Comparison of ENCODE assay signal across 8 cellular contexts in genomic region chr3:52238761-52239701, GRCh38. TPM values are rescaled to one million over a fixed set of nuclear protein-coding genes. Genes with fewer than 3 reads are reported as not detected.
DNase-seq lines count a peak whose midpoint lies in the region; ATAC-seq and TF ChIP-seq lines count a peak whose summit lies in the region.

Gene TWF2, minus strand, starts transcription at chr3:52239158. Its CDS starts 142 bp downstream, at chr3:52239016.

- H3K27ac ChIP-seq in CD8-positive, alpha-beta T cell (ENCODE audit: low read depth, low read length): peak within 1 kb of the TSS; percentile 95
- H3K27ac ChIP-seq in Panc1 (ENCODE audit: low read length): peak within 1 kb of the TSS; percentile 83
- H3K27ac ChIP-seq in fibroblast of lung (ENCODE audit: insufficient read depth, low read length): peak within 1 kb of the TSS; percentile 83

- peaks cover 77% of the 10 kb centered on the region for H3K4me1 ChIP-seq in CD8-positive, alpha-beta T cell (ENCODE audit: insufficient read depth, low read length)
- H3K4me1 ChIP-seq in Panc1 (ENCODE audit: control insufficient read depth, insufficient read depth, low read length) (peaks cover 25% of the 10 kb centered on the region), fibroblast of lung (ENCODE audit: control insufficient read depth, extremely low read depth, insufficient read depth, low read length) (peaks cover 27% of the 10 kb centered on the region)

- intact Hi-C loops in CD8-positive, alpha-beta T cell (cut with DNase I, micrococcal nuclease): loop anchor here (1.0 to 10.0 kb wide), 8 partner anchors 14 to 184 kb away; partner anchors contain the start of genes WDR82 (in 2 of the 2), DNAH1 (in 1 of the 2), DUSP7 (in 1 of the 2) and GLYCTK (in 1 of the 2)
- intact Hi-C loops in Panc1 (cut with micrococcal nuclease; ENCODE audit: unreplicated experiment): loop anchor here (10.0 kb wide), 1 partner anchor 96 kb away; no protein-coding TSS in a partner anchor
- intact Hi-C loops in activated T-helper 1 cell treated with anti-CD3 and anti-CD28 coated beads, Interleukin-12 subunit alpha, Interleukin-12 subunit beta, Interleukin-2, Interleukin-4 antibody, amounts not matched to agents 30 ng/mL and 10 ng/mL and 1 ng/mL, durations not matched to agents 14 hours and 24 hours and 36 hours (cut with micrococcal nuclease): loop anchor here (1.0 kb wide), 5 partner anchors 14 to 182 kb away; partner anchors contain the start of gene ALAS1

- H3K9me3 ChIP-seq in CD8-positive, alpha-beta T cell (ENCODE audit: low read length): no peaks in the 10 kb centered on the region
- H3K9me3 ChIP-seq in Panc1 (ENCODE audit: control insufficient read depth, insufficient read depth, low read depth, low read length): no peaks in the 10 kb centered on the region
- no peaks in the 10 kb centered on the region for H3K9me3 ChIP-seq in fibroblast of lung (ENCODE audit: control insufficient read depth, insufficient read depth, low read depth, low read length)

- H3K4me1 Mint-ChIP-seq in CD8-positive, alpha-beta T cell (ENCODE audit: low read depth): peaks cover 76% of the 10 kb centered on the region
- H3K4me1 Mint-ChIP-seq in activated T-helper 1 cell treated with anti-CD3 and anti-CD28 coated beads, Interleukin-12 subunit alpha, Interleukin-12 subunit beta, Interleukin-2, Interleukin-4 antibody, amounts not matched to agents 30 ng/mL and 10 ng/mL and 1 ng/mL, durations not matched to agents 14 hours and 24 hours and 36 hours (ENCODE audit: low read depth): peaks cover 75% of the 10 kb centered on the region
- H3K4me1 Mint-ChIP-seq in naive thymus-derived CD8-positive, alpha-beta T cell: peaks cover 33 to 89% (median 84%) of the 10 kb centered on the region in 4 donors

- no peaks in the 10 kb centered on the region for H3K27me3 ChIP-seq in CD8-positive, alpha-beta T cell (ENCODE audit: insufficient read depth, low read length)
- H3K27me3 ChIP-seq in Panc1 (ENCODE audit: control insufficient read depth, insufficient read depth, low read length): no peaks in the 10 kb centered on the region
- H3K27me3 ChIP-seq in fibroblast of lung (ENCODE audit: control insufficient read depth, insufficient read depth, low read length): no peaks in the 10 kb centered on the region

- POLR2A ChIA-PET in CD8-positive, alpha-beta T cell (lab: Charles Lee): interaction anchor here (0.8 to 28.6 kb wide), 9 partner anchors 8 to 43 kb away, joined by 3 to 685 read pairs (median 5); partner anchors contain the start of genes GLYCTK, PPM1M, TLR9 and WDR82
- POLR2A ChIA-PET in Panc1 (lab: Charles Lee): interaction anchor here (0.7 kb wide), 1 partner anchor 113 kb away, joined by 9 read pairs; no protein-coding TSS in a partner anchor
- POLR2A ChIA-PET in naive thymus-derived CD8-positive, alpha-beta T cell (lab: Charles Lee): interaction anchor here (0.6 to 58.8 kb wide), 10 partner anchors 2 to 206 kb away, joined by 3 to 1841 read pairs (median 3); partner anchors contain the start of genes DUSP7, GLYCTK, PPM1M and TLR9

- H3K27ac Mint-ChIP-seq in CD8-positive, alpha-beta T cell: peak within 1 kb of the TSS; percentile 98
- H3K27ac Mint-ChIP-seq in activated T-helper 1 cell treated with anti-CD3 and anti-CD28 coated beads, Interleukin-12 subunit alpha, Interleukin-12 subunit beta, Interleukin-2, Interleukin-4 antibody, amounts not matched to agents 30 ng/mL and 10 ng/mL and 1 ng/mL, durations not matched to agents 14 hours and 24 hours and 36 hours: peak within 1 kb of the TSS; percentile 98
- H3K27ac Mint-ChIP-seq in naive thymus-derived CD8-positive, alpha-beta T cell: peak within 1 kb of the TSS; percentile 93 to 98 (median 95)

- H3K36me3 Mint-ChIP-seq in CD8-positive, alpha-beta T cell: peaks cover 34% of the 10 kb centered on the region
- peaks cover 15% of the 10 kb centered on the region for H3K36me3 Mint-ChIP-seq in activated T-helper 1 cell treated with anti-CD3 and anti-CD28 coated beads, Interleukin-12 subunit alpha, Interleukin-12 subunit beta, Interleukin-2, Interleukin-4 antibody, amounts not matched to agents 30 ng/mL and 10 ng/mL and 1 ng/mL, durations not matched to agents 14 hours and 24 hours and 36 hours (ENCODE audit: low read depth)
- H3K36me3 Mint-ChIP-seq in naive thymus-derived CD8-positive, alpha-beta T cell: peaks cover 0 to 16% (median 0%) of the 10 kb centered on the region in 3 donors

- peaks cover 23% of the 10 kb centered on the region for H3K79me2 ChIP-seq in fibroblast of lung (ENCODE audit: control insufficient read depth, insufficient read depth, low read length)

- CTCF ChIA-PET in CD8-positive, alpha-beta T cell (lab: Charles Lee): interaction anchor here (0.9 to 29.3 kb wide), 7 partner anchors 10 to 100 kb away, joined by 3 to 622 read pairs (median 34); partner anchors contain the start of genes GLYCTK and WDR82
- CTCF ChIA-PET in Panc1 (lab: Charles Lee): no interaction called here

- DNase-seq in CD8-positive, alpha-beta T cell: peak; percentile 67 to 95 (median 85)
- DNase-seq in Panc1 (ENCODE audit: low read depth, low spot score): no peak
- DNase-seq in activated T-helper 1 cell treated with anti-CD3 and anti-CD28 coated beads, Interleukin-12 subunit alpha, Interleukin-12 subunit beta, Interleukin-2, Interleukin-4 antibody, amounts not matched to agents 30 ng/mL and 10 ng/mL and 1 ng/mL, durations not matched to agents 14 hours and 24 hours and 36 hours (ENCODE audit: low spot score): peak; percentile 87
- DNase-seq in fibroblast of lung (ENCODE audit: low read depth in 2 of 2): peak; percentile 73 to 74
- DNase-seq in naive thymus-derived CD8-positive, alpha-beta T cell: peak; percentile 81 to 95 (median 92)
- DNase-seq in stimulated activated naive CD4-positive, alpha-beta T cell (lab: John Stamatoyannopoulos, UW): peak; percentile 79 to 90 (median 84)

- H3K27me3 Mint-ChIP-seq in CD8-positive, alpha-beta T cell (ENCODE audit: low read depth): no peaks in the 10 kb centered on the region
- H3K27me3 Mint-ChIP-seq in activated T-helper 1 cell treated with anti-CD3 and anti-CD28 coated beads, Interleukin-12 subunit alpha, Interleukin-12 subunit beta, Interleukin-2, Interleukin-4 antibody, amounts not matched to agents 30 ng/mL and 10 ng/mL and 1 ng/mL, durations not matched to agents 14 hours and 24 hours and 36 hours (ENCODE audit: insufficient read depth): no peaks in the 10 kb centered on the region
- H3K27me3 Mint-ChIP-seq in naive thymus-derived CD8-positive, alpha-beta T cell: no peaks in the 10 kb centered on the region

- TSS peak; percentile 90 for BruUV-seq in Panc1 (replicated peaks; lab: Mats Ljungman, UMichigan)

- no peaks in the 10 kb centered on the region for H4K20me1 ChIP-seq in fibroblast of lung (ENCODE audit: control insufficient read depth, extremely low read depth, insufficient read depth, low read length)

- ATAC-seq in CD8-positive, alpha-beta T cell: peak; percentile 83
- ATAC-seq in GM19395 (IDR thresholded peaks at IDR 0.05; ENCODE audit: unreplicated experiment): peak; percentile 75
- peak; percentile 46 for ATAC-seq in HG03565 (IDR thresholded peaks at IDR 0.05; ENCODE audit: unreplicated experiment)
- ATAC-seq in Panc1: peak; percentile 88
- ATAC-seq in naive thymus-derived CD8-positive, alpha-beta T cell: peak; percentile 79 to 83

- peak; percentile 58 for TF ChIP-seq CTCF in CD8-positive, alpha-beta T cell (IDR thresholded peaks at IDR 0.05)
- no peak for TF ChIP-seq CTCF in Panc1 (IDR thresholded peaks at IDR 0.05)
- TF ChIP-seq CTCF in fibroblast of lung (conservative IDR thresholded peaks at IDR 0.05 in 1 of 2, IDR thresholded peaks at IDR 0.05 in 1 of 2; ENCODE audit: low read depth in 1 of 2, low read length in 2 of 2): peak; percentile 34 to 40

- peak within 1 kb of the TSS; percentile 80 for H2AFZ ChIP-seq in fibroblast of lung (ENCODE audit: low read length)

- H3K4me2 ChIP-seq in fibroblast of lung (ENCODE audit: extremely low read depth, insufficient read depth, low read length): peak within 1 kb of the TSS; percentile 84

- H3K36me3 ChIP-seq in CD8-positive, alpha-beta T cell (ENCODE audit: insufficient read depth, low read length): peaks cover 7% of the 10 kb centered on the region
- H3K36me3 ChIP-seq in Panc1 (ENCODE audit: control insufficient read depth, insufficient read depth, low read length) (peaks cover 7% of the 10 kb centered on the region; the same call in 1 of the 2 replicates), fibroblast of lung (ENCODE audit: control insufficient read depth, insufficient read depth, low read length) (peaks cover 2% of the 10 kb centered on the region)

- H3K9ac ChIP-seq in fibroblast of lung (ENCODE audit: insufficient read depth, low read length): peak within 1 kb of the TSS; percentile 83

- peak within 1 kb of the TSS; percentile 98 for H3K4me3 Mint-ChIP-seq in CD8-positive, alpha-beta T cell
- H3K4me3 Mint-ChIP-seq in activated T-helper 1 cell treated with anti-CD3 and anti-CD28 coated beads, Interleukin-12 subunit alpha, Interleukin-12 subunit beta, Interleukin-2, Interleukin-4 antibody, amounts not matched to agents 30 ng/mL and 10 ng/mL and 1 ng/mL, durations not matched to agents 14 hours and 24 hours and 36 hours: peak within 1 kb of the TSS; percentile 95
- peak within 1 kb of the TSS; percentile 88 to 99 (median 96) for H3K4me3 Mint-ChIP-seq in naive thymus-derived CD8-positive, alpha-beta T cell

- peak within 1 kb of the TSS; percentile 79 for H3K4me3 ChIP-seq in CD8-positive, alpha-beta T cell (ENCODE audit: low read depth, low read length)
- peak within 1 kb of the TSS; percentile 80 to 86 for H3K4me3 ChIP-seq in Panc1 (ENCODE audit: low read depth in 2 of 2, low read length in 2 of 2)
- H3K4me3 ChIP-seq in fibroblast of lung (replicated peaks in 1 of 4; ENCODE audit: control extremely low read depth in 1 of 4, insufficient read depth in 1 of 4, low read depth in 3 of 4, low read length in 4 of 4): peak within 1 kb of the TSS; percentile 81 to 98 (median 86)

- in situ Hi-C loops in Panc1 (cut with HindIII; ENCODE audit: low pct_unique_long_range_greater_than_20kb, low sequenced_read_pairs): no loop called here

- no peaks in the 10 kb centered on the region for H3K9me3 Mint-ChIP-seq in CD8-positive, alpha-beta T cell
- peaks cover 3% of the 10 kb centered on the region for H3K9me3 Mint-ChIP-seq in activated T-helper 1 cell treated with anti-CD3 and anti-CD28 coated beads, Interleukin-12 subunit alpha, Interleukin-12 subunit beta, Interleukin-2, Interleukin-4 antibody, amounts not matched to agents 30 ng/mL and 10 ng/mL and 1 ng/mL, durations not matched to agents 14 hours and 24 hours and 36 hours
- no peaks in the 10 kb centered on the region for H3K9me3 Mint-ChIP-seq in naive thymus-derived CD8-positive, alpha-beta T cell

RNA-seq across cellular contexts. Expression of gene TWF2, which starts in this region (rescaled TPM):
- total RNA-seq in CD8-positive, alpha-beta T cell: 10 to 100 TPM; 31.1 to 31.2 TPM
- total RNA-seq in Panc1 (2021; ENCODE audit: unreplicated experiment) (51.9 TPM), fibroblast of lung (69.9 and 76.3 TPM in 2 replicates)
- 105 TPM for polyA plus RNA-seq in Panc1 (2012; ENCODE audit: insufficient read length)
- total RNA-seq in activated T-helper 1 cell treated with anti-CD3 and anti-CD28 coated beads, Interleukin-12 subunit alpha, Interleukin-12 subunit beta, Interleukin-2, Interleukin-4 antibody, amounts not matched to agents 30 ng/mL and 10 ng/mL and 1 ng/mL, durations not matched to agents 14 hours and 24 hours and 36 hours: 94.3 and 98.6 TPM in 2 replicates
- polyA plus RNA-seq in fibroblast of lung: 67.2 and 69.8 TPM in 2 replicates
- 74.4 and 84.0 TPM in 2 replicates for polyA plus RNA-seq in fibroblast of lung (2012)
- 115 and 159 TPM in 2 replicates for polyA minus RNA-seq in fibroblast of lung (ENCODE audit: low replicate concordance)
- 10 to 100 TPM; 77.2 to 77.6 TPM for total RNA-seq in naive thymus-derived CD8-positive, alpha-beta T cell
- polyA plus RNA-seq in naive thymus-derived CD8-positive, alpha-beta T cell: 100 to 1,000 TPM; 112 to 171 (median 142) TPM
